ENCODE assay signal across 16 cellular contexts in genomic region chr2:241987726-241988125, GRCh38.
DNase-seq lines count a peak whose midpoint lies in the region; ATAC-seq and TF ChIP-seq lines count a peak whose summit lies in the region.
"Had no signal": no experiment of that assay in that cellular context is flagged by ENCODE, and none has a peak within 500 bp of the region (broad histone marks: within the 10 kb centered on the region; RNA-seq: fewer than 3 reads in every experiment).

No MANE protein-coding gene starts in this region.

- H3K4me3 ChIP-seq in testis: no peak overlapping the region
- H3K4me3 ChIP-seq: HAP-1 had no signal

- no peak overlapping the region for H3K27ac ChIP-seq in testis

- peaks cover 40 to 46% (median 43%) of the 10 kb centered on the region in 3 donors for H3K4me1 Mint-ChIP-seq in naive B cell

- no peaks in the 10 kb centered on the region for H3K36me3 ChIP-seq in testis (ENCODE audit: low read depth, missing control alignments)
- H3K36me3 ChIP-seq: HAP-1 had no signal

- peak; percentile 4 for DNase-seq in activated naive CD4-positive, alpha-beta T cell treated with anti-CD3 and anti-CD28 coated beads, Interleukin-2, amount 50 U/mL, for 16 hours
- no peak for DNase-seq in activated naive CD4-positive, alpha-beta T cell (lab: John Stamatoyannopoulos, UW)
- peak; percentile 37 for DNase-seq in left lobe of liver (ENCODE audit: low spot score)
- no peak for DNase-seq in naive B cell
- peak; percentile 8 for DNase-seq in testis
- DNase-seq in NCI-H187 (lab: John Stamatoyannopoulos, UW): no peak
- DNase-seq in cerebellum (ENCODE audit: low spot score): no peak
- no peak for DNase-seq in AG20443 (ENCODE audit: low spot score)
- DNase-seq: 8988T; C1 segment of cervical spinal cord; CD4-positive, alpha-beta memory T cell; DMS153; DMS79 treated with DMSO at 0.1 percent for 48 hours; EL; GOT3 had no signal

- peak overlapping the region in 1 of 8 donors; percentile 11 for H3K4me3 Mint-ChIP-seq in naive B cell
- H3K4me3 Mint-ChIP-seq: CD4-positive, alpha-beta memory T cell had no signal

- no peaks in the 10 kb centered on the region for H3K27me3 Mint-ChIP-seq in naive B cell
- H3K27me3 Mint-ChIP-seq: CD4-positive, alpha-beta memory T cell had no signal

- H3K4me1 ChIP-seq in testis: no peaks in the 10 kb centered on the region
- H3K4me1 ChIP-seq: HAP-1 had no signal

- H3K9me3 ChIP-seq in testis: no peaks in the 10 kb centered on the region
- H3K9me3 ChIP-seq: HAP-1 had no signal

- no peak for TF ChIP-seq POLR2A in testis (IDR thresholded peaks at IDR 0.05)

- no peak for TF ChIP-seq CTCF in testis (IDR thresholded peaks at IDR 0.05)

- peak overlapping the region in 4 of 6 donors; percentile 49 to 95 (median 92) for H3K27ac Mint-ChIP-seq in naive B cell

- H3K27me3 ChIP-seq in testis: no peaks in the 10 kb centered on the region

- intact Hi-C loops in testis (cut with DNase I; ENCODE audit: low total_unique reads): no loop called here

- peaks cover 0 to 9% (median 4%) of the 10 kb centered on the region in 7 donors for H3K9me3 Mint-ChIP-seq in naive B cell

- 92 to 96% methylated on average over 24 of the region's 24 CpGs for WGBS in testis, 2 donors

- ATAC-seq in left lobe of liver (no peak), naive B cell (ENCODE audit: low read depth in 2 of 2) (no peak)

- peaks cover 0 to 8% of the 10 kb centered on the region in 2 donors for H3K36me3 Mint-ChIP-seq in naive B cell
- H3K36me3 Mint-ChIP-seq: CD4-positive, alpha-beta memory T cell had no signal

Comparison
In these comparisons a context has a peak if more than half of its experiments do, and no peak if none do; other contexts are left out.
1. DNase-seq: peak in activated naive CD4-positive, alpha-beta T cell treated with anti-CD3 and anti-CD28 coated beads, Interleukin-2, amount 50 U/mL, for 16 hours (single experiment), left lobe of liver (single experiment) and testis (single experiment); none in activated naive CD4-positive, alpha-beta T cell (0 of 4), naive B cell (single experiment), NCI-H187 (0 of 2), cerebellum (single experiment) and AG20443 (single experiment).